21 cellular contexts compared by ENCODE assay signal in genomic region chr13:36879218-36879938, GRCh38. TPM values are rescaled to one million over a fixed set of nuclear protein-coding genes. Genes with fewer than 3 reads are reported as not detected.
"Had no signal": no experiment of that assay in that cellular context is flagged by ENCODE, and none has a peak within 500 bp of the region (broad histone marks: within the 10 kb centered on the region; RNA-seq: fewer than 3 reads in every experiment).

No MANE protein-coding gene starts in this region.

- H3K4me1 ChIP-seq: colonic mucosa, esophagus squamous epithelium, right atrium auricular region, suprapubic skin had no signal

- H3K4me2 ChIP-seq: smooth muscle cell had no signal

- H3K36me3 ChIP-seq: colonic mucosa, neutrophil had no signal

- DNase-seq: colonic mucosa; dermis blood vessel endothelial cell; esophagus squamous epithelium; foreskin fibroblast; immature natural killer cell; left cardiac atrium; left ventricle myocardium superior; mammary epithelial cell; naive thymus-derived CD4-positive, alpha-beta T cell; nephron progenitor cell; posterior cingulate gyrus; stimulated activated CD4-positive, alpha-beta T cell treated with anti-CD3 and anti-CD28 coated beads, Interleukin-2, amount 100 ng/mL, for 48 hours; stimulated activated naive CD8-positive, alpha-beta T cell treated with anti-CD3 and anti-CD28 coated beads, Interleukin-15, Interleukin-2, amounts not matched to agents 100 U/mL and 50 U/mL, for 24 hours; tibial artery had no signal

- FAIRE-seq: keratinocyte had no signal

- H3K9me3 ChIP-seq: colonic mucosa, esophagus squamous epithelium, neutrophil, right atrium auricular region, suprapubic skin, tibial artery had no signal

- ATAC-seq: left cardiac atrium; left ventricle myocardium superior; naive thymus-derived CD4-positive, alpha-beta T cell; stimulated activated effector memory CD8-positive, alpha-beta T cell treated with anti-CD3 and anti-CD28 coated beads, Interleukin-12 subunit alpha, Interleukin-12 subunit beta, amount 100 ng/mL, for 72 hours; stimulated activated naive CD8-positive, alpha-beta T cell treated with anti-CD3 and anti-CD28 coated beads, Interleukin-15, Interleukin-2, amounts not matched to agents 100 U/mL and 50 U/mL, for 24 hours had no signal

- H3K4me3 ChIP-seq: colonic mucosa, esophagus squamous epithelium, right atrium auricular region, smooth muscle cell, suprapubic skin, tibial artery had no signal

- H3K27me3 ChIP-seq: colonic mucosa, esophagus squamous epithelium, neutrophil, right atrium auricular region, suprapubic skin, tibial artery had no signal

- H3K27ac ChIP-seq: colonic mucosa, esophagus squamous epithelium, neutrophil, right atrium auricular region, suprapubic skin, tibial artery had no signal

RNA-seq across cellular contexts. Expression of gene SMAD9, which starts 40.7 kb away (rescaled TPM):
- total RNA-seq: mononuclear cell; naive thymus-derived CD4-positive, alpha-beta T cell had no signal
